In genomic region chrX:23610491-23610890, GRCh38 we compare ENCODE assay signal across 1 cellular context.
TF ChIP-seq lines count a peak whose summit lies in the region.

No MANE protein-coding gene starts in this region.

TF ChIP-seq in IMR-90, 13 proteins besides CTCF, POLR2A, EP300 and RAD21 (continued from another document):
- TF ChIP-seq MAFK (IDR thresholded peaks at IDR 0.05; ENCODE audit: low read depth, low read length) (no peak), BHLHE40 (IDR thresholded peaks at IDR 0.05; ENCODE audit: low read depth, low read length) (no peak), CEBPB (IDR thresholded peaks at IDR 0.05; ENCODE audit: low read depth, low read length) (no peak), RFX5 (IDR thresholded peaks at IDR 0.05; ENCODE audit: low read depth, low read length) (no peak), ELK1 (IDR thresholded peaks at IDR 0.05; ENCODE audit: borderline replicate concordance, low read depth, low read length) (no peak), FOS (IDR thresholded peaks at IDR 0.05; ENCODE audit: low read depth, low read length) (no peak), SMC3 (IDR thresholded peaks at IDR 0.05; ENCODE audit: low read depth, low read length) (no peak), RCOR1 (IDR thresholded peaks at IDR 0.05; ENCODE audit: insufficient replicate concordance, low read length) (no peak), CHD1 (IDR thresholded peaks at IDR 0.05; ENCODE audit: low read depth, low read length) (no peak)
TF ChIP-seq in IMR-90: peak in this region for 0.
